Comparison of ENCODE assay signal across 20 cellular contexts in genomic region chr17:74427763-74428153, GRCh38. TPM values are rescaled to one million over a fixed set of nuclear protein-coding genes. Genes with fewer than 3 reads are reported as not detected.
A peak's percentile ranks its signal among the peaks of the same experiment; 100 is the strongest.
DNase-seq lines count a peak whose midpoint lies in the region; ATAC-seq and TF ChIP-seq lines count a peak whose summit lies in the region.
"Had no signal": no experiment of that assay in that cellular context is flagged by ENCODE, and none has a peak within 500 bp of the region (broad histone marks: within the 10 kb centered on the region; RNA-seq: fewer than 3 reads in every experiment).

No MANE protein-coding gene starts in this region.

- no peak overlapping the region for H2BK5ac ChIP-seq in mesendoderm (ENCODE audit: low read length)

- no peak overlapping the region for H4K5ac ChIP-seq in mesendoderm (ENCODE audit: low read length)

- ATAC-seq in PC-3 (no peak), thoracic aorta (ENCODE audit: insufficient number of reproducible peaks, low FRiP score, low read depth) (no peak), GM18909 (IDR thresholded peaks at IDR 0.05; ENCODE audit: poor library complexity, unreplicated experiment) (no peak)
- ATAC-seq: activated CD4-positive, CD25-positive, alpha-beta regulatory T cell treated with anti-CD3 and anti-CD28 coated beads, Interleukin-2, amount 50 U/mL, for 24 hours; T-helper 17 cell had no signal

- H3K27me3 ChIP-seq in PC-3 (ENCODE audit: low read length), result no peaks in the 10 kb centered on the region
- H3K27me3 ChIP-seq in colonic mucosa, result no peaks in the 10 kb centered on the region
- H3K27me3 ChIP-seq in mesendoderm (ENCODE audit: insufficient read depth, low read length, poor library complexity), result no peaks in the 10 kb centered on the region
- H3K27me3 ChIP-seq in thoracic aorta (replicated peaks; ENCODE audit: insufficient read depth), result no peaks in the 10 kb centered on the region

- peak overlapping the region; percentile 29 for H3K27ac ChIP-seq in PC-3 (ENCODE audit: low read length)
- H3K27ac ChIP-seq in colonic mucosa, result peak overlapping the region; percentile 90
- no peak overlapping the region for H3K27ac ChIP-seq in mesendoderm (ENCODE audit: low read depth, low read length)
- peak overlapping the region; percentile 65 to 99 for H3K27ac ChIP-seq in thoracic aorta

- WGBS in mesendoderm (ENCODE audit: extremely low coverage, insufficient coverage, low lambda C conversion rate), result no CpG with 5 or more reads among the region's 6 CpGs

- intact Hi-C loops in PC-3 (cut with micrococcal nuclease) (no loop called here), colonic mucosa (cut with DNase I) (no loop called here)

- H2BK15ac ChIP-seq in mesendoderm (replicated peaks; ENCODE audit: low read depth), result no peak overlapping the region

- 0 out of 2 replicates have a peak overlapping the region, but pooled peaks have one; percentile 32 for H2AFZ ChIP-seq in PC-3 (ENCODE audit: low read length)

- H3K4me3 ChIP-seq in PC-3 (ENCODE audit: low read length) (no peak overlapping the region), colonic mucosa (no peak overlapping the region), mesendoderm (ENCODE audit: low read length) (no peak overlapping the region), thoracic aorta (no peak overlapping the region)

- H3K79me2 ChIP-seq in PC-3 (ENCODE audit: low read length), result peaks cover 13% of the 10 kb centered on the region
- no peaks in the 10 kb centered on the region for H3K79me2 ChIP-seq in mesendoderm (ENCODE audit: control insufficient read depth, insufficient read depth, low read length)

- no peak overlapping the region for H3K4ac ChIP-seq in mesendoderm (ENCODE audit: low read depth, low read length)

- no peak overlapping the region for H3K23ac ChIP-seq in mesendoderm (ENCODE audit: low read length)

- H3K36me3 ChIP-seq in PC-3 (ENCODE audit: low read depth, low read length) (no peaks in the 10 kb centered on the region), colonic mucosa (no peaks in the 10 kb centered on the region), mesendoderm (ENCODE audit: control insufficient read depth, insufficient read depth, low read length) (no peaks in the 10 kb centered on the region), thoracic aorta (no peaks in the 10 kb centered on the region)
- H3K36me3 ChIP-seq: BE2C had no signal

- no peaks in the 10 kb centered on the region for H3K79me1 ChIP-seq in mesendoderm (ENCODE audit: low read length)

- no peak overlapping the region for H2AK5ac ChIP-seq in mesendoderm (ENCODE audit: low read length)

- H3F3A ChIP-seq in PC-3 (ENCODE audit: low read length, unreplicated experiment), result peaks cover 3% of the 10 kb centered on the region

- H4K20me1 ChIP-seq in PC-3 (ENCODE audit: low read length), result peaks cover 2% of the 10 kb centered on the region; the same call in 1 of the 2 replicates

- DNase-seq in PC-3 (no peak), colonic mucosa (no peak), mesendoderm (no peak), thoracic aorta (ENCODE audit: low spot score) (no peak), islet precursor cell (no peak), midbrain (lab: John Stamatoyannopoulos, UW) (no peak)
- DNase-seq: activated naive CD4-positive, alpha-beta T cell treated with Interleukin-2 at 50 U/mL for 16 hours; BE2C; DND-41; foreskin melanocyte; immature natural killer cell; NCI-H82; retina; SHP77; stimulated activated CD8-positive, alpha-beta memory T cell treated with anti-CD3 and anti-CD28 coated beads, Interleukin-4, amount 100 ng/mL, for 48 hours; T-helper 17 cell; trophoblast cell had no signal

- no peak overlapping the region for H3K18ac ChIP-seq in mesendoderm (ENCODE audit: low read length)

- peak overlapping the region; percentile 52 for H3K56ac ChIP-seq in mesendoderm (ENCODE audit: low read length)

- BruUV-seq in PC-3 (replicated peaks; lab: Mats Ljungman, UMichigan), result no TSS peak

- H3K4me1 ChIP-seq in PC-3 (ENCODE audit: insufficient read depth, low read length) (peaks cover 40% of the 10 kb centered on the region), colonic mucosa (peaks cover 15% of the 10 kb centered on the region), mesendoderm (ENCODE audit: control insufficient read depth, low read depth, low read length) (peaks cover 7% of the 10 kb centered on the region), thoracic aorta (ENCODE audit: control insufficient read depth in 1 of 2, low read depth in 2 of 2) (peaks cover 12 to 36% of the 10 kb centered on the region in 2 donors)

- no peak for TF ChIP-seq CTCF in PC-3 (conservative IDR thresholded peaks at IDR 0.05; ENCODE audit: low read depth, low read length)
- no peak for TF ChIP-seq CTCF in colonic mucosa (IDR thresholded peaks at IDR 0.05)
- TF ChIP-seq CTCF in thoracic aorta (IDR thresholded peaks at IDR 0.05), result no peak

- H3K9me2 ChIP-seq in PC-3 (replicated peaks; ENCODE audit: low read length), result no peaks in the 10 kb centered on the region

- H3K4me2 ChIP-seq in PC-3 (ENCODE audit: low read length), result 0 out of 2 replicates have a peak overlapping the region, but pooled peaks have one; percentile 1
- no peak overlapping the region for H3K4me2 ChIP-seq in mesendoderm (ENCODE audit: low read length)

- H3K9ac ChIP-seq in PC-3 (ENCODE audit: low read length) (no peak overlapping the region), colonic mucosa (ENCODE audit: low read depth in 2 of 2, low read length in 2 of 2) (peak overlapping the region in 1 of 2 donors; percentile 73), mesendoderm (ENCODE audit: low read length) (no peak overlapping the region)

- no peak overlapping the region for H2BK120ac ChIP-seq in mesendoderm (ENCODE audit: low read depth, low read length)

- CTCF ChIA-PET in PC-3 (lab: Charles Lee), result no interaction called here

- H3K9me3 ChIP-seq in PC-3 (ENCODE audit: low read length) (no peaks in the 10 kb centered on the region), colonic mucosa (no peaks in the 10 kb centered on the region), thoracic aorta (no peaks in the 10 kb centered on the region)
- H3K9me3 ChIP-seq: BE2C had no signal

- POLR2A ChIA-PET in PC-3 (lab: Charles Lee; ENCODE audit: unreplicated experiment), result no interaction called here

- no peak overlapping the region for H4K8ac ChIP-seq in mesendoderm (ENCODE audit: low read depth, low read length)

RNA-seq across cellular contexts. Expression of gene GPRC5C, which starts 4.1 kb away (rescaled TPM):
- total RNA-seq in PC-3 (2014; rRNA removed) (209 and 210 TPM in 2 replicates), colonic mucosa (100 to 1,000 TPM; 139 to 193 TPM), thoracic aorta (10 to 100 TPM; 56.0 to 67.0 TPM)
- 3.7 TPM for polyA plus RNA-seq in mesendoderm (2013, experiment 1 of 2)
- polyA plus RNA-seq in mesendoderm (2013, experiment 2 of 2), result 4.0 TPM
- total RNA-seq: myocyte had no signal

RNA-seq across cellular contexts. Expression of gene CD300A, which starts 38.7 kb away (rescaled TPM):
- total RNA-seq in PC-3 (2014; rRNA removed) (not detected in 2 replicates), colonic mucosa (1 to 10 TPM; 3.1 to 5.6 TPM), thoracic aorta (1 to 10 TPM; 7.7 to 8.0 TPM)
- polyA plus RNA-seq in mesendoderm (2013, experiment 1 of 2), result 0.03 TPM
- 0.03 TPM for polyA plus RNA-seq in mesendoderm (2013, experiment 2 of 2)
- total RNA-seq: myocyte had no signal
